ENCODE assay signal across 11 cellular contexts in the genomic region with DNA sequence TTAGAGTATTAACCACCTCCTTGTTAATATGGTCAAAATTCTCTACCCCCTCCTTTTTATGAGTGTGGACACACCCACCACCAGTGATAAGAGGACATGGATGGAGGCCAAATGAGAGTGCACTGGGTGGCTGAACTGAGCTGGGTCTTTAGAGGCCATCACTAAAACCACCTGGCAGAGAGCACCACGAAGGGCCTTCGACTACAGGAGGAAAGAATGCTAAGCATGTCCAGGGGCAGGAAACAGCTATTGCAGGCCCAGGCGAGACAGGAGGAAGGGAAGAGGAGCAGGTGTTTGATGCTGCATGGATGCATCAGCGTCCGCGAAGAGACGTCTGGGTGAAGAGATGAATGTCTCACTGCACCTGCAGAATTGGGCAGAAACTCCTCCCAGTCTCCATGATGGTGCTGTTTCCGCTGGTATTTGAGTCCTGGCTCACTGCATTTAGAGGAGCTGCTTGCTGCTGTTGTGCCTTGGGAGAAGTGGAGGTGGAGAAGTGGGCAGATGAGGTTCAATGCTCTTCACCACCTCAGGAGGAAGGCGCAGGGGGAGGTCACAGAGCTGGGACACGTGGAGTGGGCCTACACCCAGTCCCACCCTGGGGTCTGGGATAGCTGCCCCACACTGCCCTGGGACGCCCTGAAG. TPM values are rescaled to one million over a fixed set of nuclear protein-coding genes. Genes with fewer than 3 reads are reported as not detected.
DNase-seq lines count a peak whose midpoint lies in the region; ATAC-seq lines count a peak whose summit lies in the region.
"Had no signal": no experiment of that assay in that cellular context is flagged by ENCODE, and none has a peak within 500 bp of the region (broad histone marks: within the 10 kb centered on the region; RNA-seq: fewer than 3 reads in every experiment).

No MANE protein-coding gene starts in this region.

- H3K27ac Mint-ChIP-seq in T-helper 2 cell treated with Interferon-gamma antibody and Interleukin-4, amounts not matched to agents 5 μg/mL and 100 μg/mL, for 36 hours = peak overlapping the region; percentile 42
- H3K27ac Mint-ChIP-seq in stimulated activated effector memory CD8-positive, alpha-beta T cell treated with anti-CD3 and anti-CD28 coated beads, Interleukin-12 subunit alpha, Interleukin-12 subunit beta, amount 100 ng/mL, for 72 hours = peak overlapping the region; percentile 9

- ATAC-seq in stimulated activated effector memory CD8-positive, alpha-beta T cell treated with anti-CD3 and anti-CD28 coated beads, Interleukin-12 subunit alpha, Interleukin-12 subunit beta, amount 100 ng/mL, for 72 hours = no peak
- ATAC-seq in GM21528 (IDR thresholded peaks at IDR 0.05; ENCODE audit: low FRiP score, unreplicated experiment) (no peak), HG03108 (IDR thresholded peaks at IDR 0.05; ENCODE audit: unreplicated experiment) (no peak)

- H3K4me3 Mint-ChIP-seq in T-helper 2 cell treated with Interferon-gamma antibody and Interleukin-4, amounts not matched to agents 5 μg/mL and 100 μg/mL, for 36 hours = no peak overlapping the region
- no peak overlapping the region for H3K4me3 Mint-ChIP-seq in stimulated activated effector memory CD8-positive, alpha-beta T cell treated with anti-CD3 and anti-CD28 coated beads, Interleukin-12 subunit alpha, Interleukin-12 subunit beta, amount 100 ng/mL, for 72 hours

- no peaks in the 10 kb centered on the region for H3K4me1 Mint-ChIP-seq in T-helper 2 cell treated with Interferon-gamma antibody and Interleukin-4, amounts not matched to agents 5 μg/mL and 100 μg/mL, for 36 hours (ENCODE audit: low read depth)
- H3K4me1 Mint-ChIP-seq in stimulated activated effector memory CD8-positive, alpha-beta T cell treated with anti-CD3 and anti-CD28 coated beads, Interleukin-12 subunit alpha, Interleukin-12 subunit beta, amount 100 ng/mL, for 72 hours = peaks cover 37% of the 10 kb centered on the region

- H3K9me3 Mint-ChIP-seq in T-helper 2 cell treated with Interferon-gamma antibody and Interleukin-4, amounts not matched to agents 5 μg/mL and 100 μg/mL, for 36 hours = no peaks in the 10 kb centered on the region
- no peaks in the 10 kb centered on the region for H3K9me3 Mint-ChIP-seq in stimulated activated effector memory CD8-positive, alpha-beta T cell treated with anti-CD3 and anti-CD28 coated beads, Interleukin-12 subunit alpha, Interleukin-12 subunit beta, amount 100 ng/mL, for 72 hours

- no peak for DNase-seq in T-helper 2 cell treated with Interferon-gamma antibody and Interleukin-4, amounts not matched to agents 5 μg/mL and 100 μg/mL, for 36 hours (ENCODE audit: low spot score)
- no peak for DNase-seq in T-helper 2 cell
- DNase-seq in NCI-H345 (lab: John Stamatoyannopoulos, UW) = peak; percentile 43
- DNase-seq in dermis blood vessel endothelial cell = peak; percentile 29
- DNase-seq in stimulated activated effector memory CD8-positive, alpha-beta T cell treated with anti-CD3 and anti-CD28 coated beads, Interleukin-12 subunit alpha, Interleukin-12 subunit beta, amount 100 ng/mL, for 72 hours (ENCODE audit: low spot score in 2 of 2) = no peak
- DNase-seq in D341Med (ENCODE audit: low spot score) = no peak
- DNase-seq: activated T-cell treated with anti-CD3 and anti-CD28 coated beads, Interleukin-2, amount 50 U/mL, for 1 hour; testis had no signal

- no peaks in the 10 kb centered on the region for H3K36me3 Mint-ChIP-seq in T-helper 2 cell treated with Interferon-gamma antibody and Interleukin-4, amounts not matched to agents 5 μg/mL and 100 μg/mL, for 36 hours (ENCODE audit: low read depth)
- H3K36me3 Mint-ChIP-seq in stimulated activated effector memory CD8-positive, alpha-beta T cell treated with anti-CD3 and anti-CD28 coated beads, Interleukin-12 subunit alpha, Interleukin-12 subunit beta, amount 100 ng/mL, for 72 hours = peaks cover 17% of the 10 kb centered on the region

- no peaks in the 10 kb centered on the region for H3K27me3 Mint-ChIP-seq in T-helper 2 cell treated with Interferon-gamma antibody and Interleukin-4, amounts not matched to agents 5 μg/mL and 100 μg/mL, for 36 hours (ENCODE audit: low read depth)

RNA-seq across cellular contexts. Expression of a gene that starts 33.2 kb away (rescaled TPM):
- total RNA-seq in dermis blood vessel endothelial cell = 259 and 272 TPM in 2 replicates

RNA-seq across cellular contexts. Expression of a gene that starts 35.3 kb away (rescaled TPM):
- total RNA-seq in dermis blood vessel endothelial cell = 20.9 and 27.8 TPM in 2 replicates

RNA-seq across cellular contexts. Expression of a gene that starts 49.8 kb away (rescaled TPM):
- total RNA-seq in dermis blood vessel endothelial cell = not detected in 2 replicates
- total RNA-seq: mononuclear cell had no signal

Comparison
In these comparisons a context has a peak if more than half of its experiments do, and no peak if none do; other contexts are left out.
1. DNase-seq: peak in NCI-H345 (single experiment) and dermis blood vessel endothelial cell (single experiment); none in T-helper 2 cell treated with Interferon-gamma antibody and Interleukin-4, amounts not matched to agents 5 μg/mL and 100 μg/mL, for 36 hours (single experiment), T-helper 2 cell (0 of 5), stimulated activated effector memory CD8-positive, alpha-beta T cell treated with anti-CD3 and anti-CD28 coated beads, Interleukin-12 subunit alpha, Interleukin-12 subunit beta, amount 100 ng/mL, for 72 hours (0 of 2) and D341Med (single experiment).